In genomic region chr3:62987721-62988120, GRCh38 we compare ENCODE assay signal across 20 cellular contexts.
DNase-seq lines count a peak whose midpoint lies in the region; ATAC-seq and TF ChIP-seq lines count a peak whose summit lies in the region.
"Had no signal": no experiment of that assay in that cellular context is flagged by ENCODE, and none has a peak within 500 bp of the region (broad histone marks: within the 10 kb centered on the region; RNA-seq: fewer than 3 reads in every experiment).

No MANE protein-coding gene starts in this region.

- TF ChIP-seq POLR2A in sigmoid colon (IDR thresholded peaks at IDR 0.05): no peak

- peak; percentile 72 for ATAC-seq in GM19351 (IDR thresholded peaks at IDR 0.05; ENCODE audit: unreplicated experiment)
- peak; percentile 67 for ATAC-seq in HG03280 (IDR thresholded peaks at IDR 0.05; ENCODE audit: unreplicated experiment)
- no peak for ATAC-seq in HG03175 (IDR thresholded peaks at IDR 0.05; ENCODE audit: unreplicated experiment)
- ATAC-seq: A549; CD8-positive, alpha-beta T cell had no signal

- peak overlapping the region; percentile 48 for H3K4me2 ChIP-seq in OCI-LY3 (ENCODE audit: low read length)
- H3K4me2 ChIP-seq: A549, BLaER1, KMS-11 had no signal

- DNase-seq in GM12865 (ENCODE audit: low read depth) (peak; percentile 25), sigmoid colon (no peak), posterior cingulate gyrus (no peak), midbrain (lab: John Stamatoyannopoulos, UW) (no peak)
- DNase-seq: Calu3; CD8-positive, alpha-beta T cell; DMS79 treated with DMSO at 0.1 percent for 48 hours; GF-D8; GM23248; HFFc6 had no signal

- H3K9ac ChIP-seq in OCI-LY3 (ENCODE audit: low read length): no peak overlapping the region
- H3K9ac ChIP-seq: BLaER1, GM23248, KMS-11 had no signal

- TF ChIP-seq CTCF in GM12865 (IDR thresholded peaks at IDR 0.05; ENCODE audit: insufficient read depth, low read depth, low read length, missing control alignments) (no peak), OCI-LY3 (IDR thresholded peaks at IDR 0.05; ENCODE audit: low read depth, low read length) (no peak), sigmoid colon (IDR thresholded peaks at IDR 0.05) (no peak)

- H3K36me3 ChIP-seq in OCI-LY3 (replicated peaks; ENCODE audit: low read depth, low read length): no peaks in the 10 kb centered on the region
- no peaks in the 10 kb centered on the region for H3K36me3 ChIP-seq in sigmoid colon
- H3K36me3 ChIP-seq: BLaER1, HAP-1 had no signal

- H3K27ac ChIP-seq in OCI-LY3 (ENCODE audit: low read length): no peak overlapping the region
- no peak overlapping the region for H3K27ac ChIP-seq in sigmoid colon
- H3K27ac ChIP-seq: 22Rv1, A549, BLaER1, GM23248, HL-60, KMS-11 had no signal

- H3K4me3 ChIP-seq in GM12865 (ENCODE audit: low read depth, low read length) (no peak overlapping the region), OCI-LY3 (ENCODE audit: low read length) (no peak overlapping the region), sigmoid colon (no peak overlapping the region)
- H3K4me3 ChIP-seq: A549, BLaER1, GM23248, HAP-1 had no signal

- H3K79me2 ChIP-seq in OCI-LY3 (ENCODE audit: low read length): no peaks in the 10 kb centered on the region

- no peak overlapping the region for H2AFZ ChIP-seq in OCI-LY3 (ENCODE audit: low read depth, low read length)
- H2AFZ ChIP-seq: GM23248 had no signal

- TF ChIP-seq EP300 in sigmoid colon (IDR thresholded peaks at IDR 0.05): no peak

- intact Hi-C loops in sigmoid colon (cut with DNase I) (no loop called here), posterior cingulate gyrus (cut with DNase I) (no loop called here)

- H3K9me3 ChIP-seq in OCI-LY3 (ENCODE audit: insufficient read depth, low read length) (no peaks in the 10 kb centered on the region), sigmoid colon (no peaks in the 10 kb centered on the region)
- H3K9me3 ChIP-seq: A549, BLaER1, HAP-1 had no signal

- 79 to 91% methylated on average over 8 of the region's 8 CpGs for WGBS in sigmoid colon, 2 donors

- H3K4me1 ChIP-seq in OCI-LY3 (ENCODE audit: low read length) (peaks cover 3% of the 10 kb centered on the region; the same call in 1 of the 2 replicates), sigmoid colon (no peaks in the 10 kb centered on the region)
- H3K4me1 ChIP-seq: A549 had no signal

- no peaks in the 10 kb centered on the region for H4K20me1 ChIP-seq in OCI-LY3 (ENCODE audit: insufficient read depth, low read length)
- H4K20me1 ChIP-seq: BLaER1 had no signal

- H3K27me3 ChIP-seq in OCI-LY3 (ENCODE audit: low read depth, low read length): no peaks in the 10 kb centered on the region
- no peaks in the 10 kb centered on the region for H3K27me3 ChIP-seq in sigmoid colon
- H3K27me3 ChIP-seq: BLaER1 had no signal
